ENCODE assay signal across 8 cellular contexts in the genomic region with DNA sequence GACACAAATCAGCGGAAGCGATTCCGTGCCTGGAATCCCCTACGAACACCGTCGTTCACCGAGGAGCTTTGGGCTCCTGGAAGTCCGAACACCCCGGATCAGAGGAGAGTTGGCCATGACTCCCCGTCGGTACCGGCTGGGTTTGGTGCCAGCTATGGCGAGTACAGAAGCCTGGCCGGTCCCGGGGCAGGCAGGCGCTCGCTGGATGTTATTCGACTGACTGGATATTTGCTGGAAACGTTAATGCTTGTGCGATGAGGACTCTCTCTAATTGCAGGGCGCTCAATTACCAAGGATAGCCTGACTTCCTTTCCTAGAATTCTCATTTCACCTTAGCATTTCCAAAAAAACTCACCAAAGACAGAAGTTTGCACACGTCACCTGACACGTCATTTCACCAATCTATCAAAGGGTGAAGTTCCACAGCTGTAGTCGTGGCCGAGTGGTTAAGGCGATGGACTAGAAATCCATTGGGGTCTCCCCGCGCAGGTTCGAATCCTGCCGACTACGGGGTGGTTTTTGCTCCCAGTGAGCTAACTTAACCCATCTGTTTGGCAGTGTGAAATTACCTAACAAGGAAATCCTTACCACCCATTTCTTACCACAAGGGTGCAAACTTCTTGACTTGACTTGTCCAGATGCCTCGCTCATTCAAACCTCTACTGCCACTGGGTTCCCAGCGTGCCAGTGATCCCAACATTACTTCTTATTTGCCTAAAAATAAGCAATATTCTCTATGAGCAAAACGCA. TPM values are rescaled to one million over a fixed set of nuclear protein-coding genes. Genes with fewer than 3 reads are reported as not detected.
DNase-seq lines count a peak whose midpoint lies in the region; ATAC-seq, FAIRE-seq and TF ChIP-seq lines count a peak whose summit lies in the region.

No MANE protein-coding gene starts in this region.

- POLR2A ChIA-PET in CD8-positive, alpha-beta memory T cell (lab: Charles Lee): no interaction called here
- POLR2A ChIA-PET in Panc1 (lab: Charles Lee): no interaction called here

- FAIRE-seq in H54 (lab: Jason Lieb, UNC): peak; percentile 97

- H3K4me3 Mint-ChIP-seq in CD8-positive, alpha-beta memory T cell: peak overlapping the region in 6 of 7 donors; percentile 32 to 78 (median 61)

- peak in 1 of 5 donors; percentile 13 for DNase-seq in CD8-positive, alpha-beta memory T cell
- peak; percentile 59 for DNase-seq in H54 (ENCODE audit: insufficient read length, low spot score)
- peak; percentile 96 for DNase-seq in Panc1 (ENCODE audit: low read depth, low spot score)
- peak in 1 of 2 donors; percentile 79 for DNase-seq in ascending aorta (ENCODE audit: low spot score in 2 of 2)
- DNase-seq in stimulated activated CD4-positive, alpha-beta T cell treated with anti-CD3 and anti-CD28 coated beads, Interleukin-12 subunit alpha, Interleukin-12 subunit beta, amount 100 ng/mL, for 48 hours (ENCODE audit: low read depth in 2 of 3, low spot score in 1 of 3): peak; percentile 71 to 87 (median 81)
- DNase-seq in germinal center (ENCODE audit: low spot score): no peak
- DNase-seq in NCI-H345 (lab: John Stamatoyannopoulos, UW): no peak

- H3K9me3 ChIP-seq in CD8-positive, alpha-beta memory T cell (ENCODE audit: low read length): no peaks in the 10 kb centered on the region
- no peaks in the 10 kb centered on the region for H3K9me3 ChIP-seq in Panc1 (ENCODE audit: control insufficient read depth, insufficient read depth, low read depth, low read length)
- H3K9me3 ChIP-seq in ascending aorta: no peaks in the 10 kb centered on the region
- no peaks in the 10 kb centered on the region for H3K9me3 ChIP-seq in iPS-18c (ENCODE audit: control insufficient read depth, insufficient read depth, low read length)

- TF ChIP-seq CTCF in Panc1 (IDR thresholded peaks at IDR 0.05) (peak; percentile 60), ascending aorta (IDR thresholded peaks at IDR 0.05) (peak in 1 of 3 experiments; percentile 8)

- BruUV-seq in Panc1 (replicated peaks; lab: Mats Ljungman, UMichigan): no TSS peak

- TF ChIP-seq POLR2A in H54 (IDR thresholded peaks at IDR 0.05; ENCODE audit: low read depth, low read length): no peak

- ATAC-seq in Panc1: peak; percentile 98

- CTCF ChIA-PET in CD8-positive, alpha-beta memory T cell (lab: Charles Lee): interaction anchor here (1.1 kb wide), 1 partner anchor 11 kb away, joined by 3 read pairs; no protein-coding TSS in a partner anchor
- CTCF ChIA-PET in Panc1 (lab: Charles Lee): interaction anchor here (0.6 to 1.4 kb wide), 2 partner anchors 24 to 205 kb away, joined by 3 to 5 read pairs; no protein-coding TSS in a partner anchor

- H3K36me3 Mint-ChIP-seq in CD8-positive, alpha-beta memory T cell: peaks cover 0 to 5% (median 4%) of the 10 kb centered on the region in 3 donors

- peak overlapping the region; percentile 1 for H3K27ac ChIP-seq in CD8-positive, alpha-beta memory T cell (ENCODE audit: low read depth, low read length)
- H3K27ac ChIP-seq in Panc1 (ENCODE audit: low read length): peak overlapping the region; percentile 59
- H3K27ac ChIP-seq in ascending aorta: peak overlapping the region; percentile 44 to 52

- peaks cover 12 to 16% (median 14%) of the 10 kb centered on the region in 3 donors for H3K4me1 Mint-ChIP-seq in CD8-positive, alpha-beta memory T cell

- peak overlapping the region; percentile 29 for H3K4me3 ChIP-seq in CD8-positive, alpha-beta memory T cell (ENCODE audit: low read length)
- H3K4me3 ChIP-seq in Panc1 (ENCODE audit: low read depth in 2 of 2, low read length in 2 of 2) (peak overlapping the region; percentile 74 to 94), ascending aorta (peak overlapping the region; percentile 49 to 63), iPS-18c (ENCODE audit: insufficient read depth, low read depth, low read length) (peak overlapping the region; percentile 79)

- peaks cover 37 to 62% of the 10 kb centered on the region in 2 donors for H3K27me3 Mint-ChIP-seq in CD8-positive, alpha-beta memory T cell

- peaks cover 31% of the 10 kb centered on the region for H3K27me3 ChIP-seq in CD8-positive, alpha-beta memory T cell (ENCODE audit: insufficient read depth, low read length, poor library complexity, severe bottlenecking)
- H3K27me3 ChIP-seq in Panc1 (ENCODE audit: control insufficient read depth, insufficient read depth, low read length): peaks cover 2% of the 10 kb centered on the region; the same call in 1 of the 2 replicates
- H3K27me3 ChIP-seq in ascending aorta: no peaks in the 10 kb centered on the region

- in situ Hi-C loops in Panc1 (cut with HindIII; ENCODE audit: low pct_unique_long_range_greater_than_20kb, low sequenced_read_pairs): no loop called here

- no peaks in the 10 kb centered on the region for H3K36me3 ChIP-seq in CD8-positive, alpha-beta memory T cell (ENCODE audit: insufficient read depth, low read length)
- no peaks in the 10 kb centered on the region for H3K36me3 ChIP-seq in Panc1 (ENCODE audit: control insufficient read depth, insufficient read depth, low read length)
- H3K36me3 ChIP-seq in ascending aorta: no peaks in the 10 kb centered on the region

- H3K4me1 ChIP-seq in CD8-positive, alpha-beta memory T cell (ENCODE audit: insufficient read depth, low read length): no peaks in the 10 kb centered on the region
- H3K4me1 ChIP-seq in Panc1 (ENCODE audit: control insufficient read depth, insufficient read depth, low read length) (no peaks in the 10 kb centered on the region; the same call in 1 of the 2 replicates), ascending aorta (no peaks in the 10 kb centered on the region)

- intact Hi-C loops in Panc1 (cut with micrococcal nuclease; ENCODE audit: unreplicated experiment) (loop anchor here (5.0 kb wide), 1 partner anchor 183 kb away; the partner anchor contains the start of gene POM121L2), ascending aorta (cut with DNase I) (no loop called here)

- peak overlapping the region in 1 of 8 donors; percentile 55 for H3K27ac Mint-ChIP-seq in CD8-positive, alpha-beta memory T cell

- H3K9me3 Mint-ChIP-seq in CD8-positive, alpha-beta memory T cell: peaks cover 0 to 7% (median 4%) of the 10 kb centered on the region in 5 donors

RNA-seq across cellular contexts. Expression of gene ZNF184, which starts 22.7 kb away (rescaled TPM):
- 10 to 100 TPM in 1 of 2 experiments, 1 to 10 TPM in 1; 9.7 to 10.0 TPM for total RNA-seq in CD8-positive, alpha-beta memory T cell
- 10.8 TPM for polyA plus RNA-seq in CD8-positive, alpha-beta memory T cell
- total RNA-seq in Panc1 (2021; ENCODE audit: unreplicated experiment) (7.8 TPM), ascending aorta (2.1 TPM)
- polyA plus RNA-seq in Panc1 (2012; ENCODE audit: insufficient read length): 3.0 TPM

Comparison
In these comparisons a context has a peak if more than half of its experiments do, and no peak if none do; other contexts are left out.
1. DNase-seq: peak in H54 (single experiment), Panc1 (single experiment) and stimulated activated CD4-positive, alpha-beta T cell treated with anti-CD3 and anti-CD28 coated beads, Interleukin-12 subunit alpha, Interleukin-12 subunit beta, amount 100 ng/mL, for 48 hours (3 of 3); none in germinal center (single experiment) and NCI-H345 (single experiment).
2. H3K27ac ChIP-seq: peak in every context shown above with its lines; median percentile 59 in Panc1; 48 in ascending aorta; 1 in CD8-positive, alpha-beta memory T cell.
3. H3K4me3 ChIP-seq: peak in every context shown above with its lines; median percentile 84 in Panc1; 79 in iPS-18c; 56 in ascending aorta; 29 in CD8-positive, alpha-beta memory T cell.